11 cellular contexts compared by ENCODE assay signal in genomic region chr11:45048870-45049825, GRCh38.
DNase-seq lines count a peak whose midpoint lies in the region; ATAC-seq and TF ChIP-seq lines count a peak whose summit lies in the region.
"Had no signal": no experiment of that assay in that cellular context is flagged by ENCODE, and none has a peak within 500 bp of the region (broad histone marks: within the 10 kb centered on the region; RNA-seq: fewer than 3 reads in every experiment).

No MANE protein-coding gene starts in this region.

- H3K27ac ChIP-seq in neural cell (ENCODE audit: low read length), result peak overlapping the region; percentile 5

- H3K9me3 ChIP-seq in neural cell (ENCODE audit: low read length), result no peaks in the 10 kb centered on the region

- no peak overlapping the region for H3K4me2 ChIP-seq in neural cell (ENCODE audit: low read length)

- H3K27me3 ChIP-seq in neural cell (ENCODE audit: insufficient read depth, low read depth, low read length), result no peaks in the 10 kb centered on the region

- DNase-seq in D341Med (ENCODE audit: low spot score), result peak; percentile 85
- peak; percentile 28 for DNase-seq in NCI-H2227 treated with DMSO at 0.1 percent for 48 hours (lab: John Stamatoyannopoulos, UW)
- peak; percentile 87 for DNase-seq in cerebellar cortex (ENCODE audit: low spot score)
- DNase-seq in kidney glomerular epithelial cell (lab: John Stamatoyannopoulos, UW), result no peak
- no peak for DNase-seq in NCI-H526 (lab: John Stamatoyannopoulos, UW)
- no peak for DNase-seq in GDM1 (lab: John Stamatoyannopoulos, UW)
- DNase-seq: activated CD8-positive, alpha-beta memory T cell treated with anti-CD3 and anti-CD28 coated beads for 24 hours; activated naive CD8-positive, alpha-beta T cell treated with anti-CD3 and anti-CD28 coated beads, Interleukin-2, amount 10 ng/mL, durations not matched to agents 7 days and 5 days; KBM-7 had no signal

- H3K9ac ChIP-seq in neural cell (ENCODE audit: low read length), result no peak overlapping the region

- no peak overlapping the region for H2AFZ ChIP-seq in neural cell (ENCODE audit: low read depth, low read length)

- H4K20me1 ChIP-seq in neural cell (ENCODE audit: insufficient read depth), result no peaks in the 10 kb centered on the region

- no peak for TF ChIP-seq RAD21 in neural cell (conservative IDR thresholded peaks at IDR 0.05)

- TF ChIP-seq EP300 in neural cell (conservative IDR thresholded peaks at IDR 0.05; ENCODE audit: poor library complexity, severe bottlenecking), result no peak

- no peak for ATAC-seq in GM19035 (IDR thresholded peaks at IDR 0.05; ENCODE audit: unreplicated experiment)

- no peaks in the 10 kb centered on the region for H3F3A ChIP-seq in neural cell (ENCODE audit: insufficient read depth, low read length, poor library complexity, severe bottlenecking)

- no peaks in the 10 kb centered on the region for H3K79me2 ChIP-seq in neural cell (replicated peaks; ENCODE audit: insufficient read depth, low read length)

- H3K4me3 ChIP-seq in neural cell (ENCODE audit: low read length), result no peak overlapping the region

- H3K9me2 ChIP-seq in neural cell (ENCODE audit: insufficient read depth, low read length), result no peaks in the 10 kb centered on the region

- no peak for TF ChIP-seq CTCF in neural cell (IDR thresholded peaks at IDR 0.05; ENCODE audit: poor library complexity, severe bottlenecking)

- no peaks in the 10 kb centered on the region for H3K36me3 ChIP-seq in neural cell (ENCODE audit: insufficient read depth, low read length)

TF ChIP-seq in neural cell, 6 proteins besides CTCF, POLR2A, EP300 and RAD21:
- no peak for TF ChIP-seq TAF1 (IDR thresholded peaks at IDR 0.05; ENCODE audit: low read depth)
- TF ChIP-seq REST (IDR thresholded peaks at IDR 0.05; ENCODE audit: borderline replicate concordance), result no peak
- TF ChIP-seq SMC3 (conservative IDR thresholded peaks at IDR 0.05; ENCODE audit: poor library complexity), result no peak
- no peak for TF ChIP-seq POLR2AphosphoS5 (IDR thresholded peaks at IDR 0.05)
- no peak for TF ChIP-seq MXI1 (conservative IDR thresholded peaks at IDR 0.05; ENCODE audit: poor library complexity, severe bottlenecking)
TF ChIP-seq in neural cell: peak in this region for 0.

Comparison
In these comparisons a context has a peak if more than half of its experiments do, and no peak if none do; other contexts are left out.
1. DNase-seq: peak in D341Med (single experiment), NCI-H2227 treated with DMSO at 0.1 percent for 48 hours (single experiment) and cerebellar cortex (single experiment); none in kidney glomerular epithelial cell (single experiment), NCI-H526 (0 of 2) and GDM1 (single experiment).